Comparison of ENCODE assay signal across 18 cellular contexts in genomic region chr1:58304584-58304983, GRCh38.
"Had no signal": no experiment of that assay in that cellular context is flagged by ENCODE, and none has a peak within 500 bp of the region (broad histone marks: within the 10 kb centered on the region; RNA-seq: fewer than 3 reads in every experiment).

No MANE protein-coding gene starts in this region.

- H3K9me3 ChIP-seq: adrenal gland, MG63 had no signal

- H3K4me1 ChIP-seq: adrenal gland had no signal

- DNase-seq: activated CD4-positive, alpha-beta T cell treated with anti-CD3 and anti-CD28 coated beads for 48 hours; activated CD4-positive, alpha-beta T cell treated with anti-CD3 and anti-CD28 coated beads, Interleukin-2, amount 50 U/mL, for 4 hours; activated CD4-positive, CD25-positive, alpha-beta regulatory T cell treated with anti-CD3 and anti-CD28 coated beads, Interleukin-2, amount 50 U/mL, for 72 hours; activated CD8-positive, alpha-beta memory T cell treated with anti-CD3 and anti-CD28 coated beads, Interleukin-2, amount 50 U/mL, for 48 hours; activated CD8-positive, alpha-beta T cell treated with anti-CD3 and anti-CD28 coated beads, Interleukin-2, amount 10 ng/mL, durations not matched to agents 7 days and 5 days; activated naive CD4-positive, alpha-beta T cell treated with anti-CD3 and anti-CD28 coated beads, Interleukin-2, amount 50 U/mL, for 16 hours; activated naive CD8-positive, alpha-beta T cell treated with anti-CD3 and anti-CD28 coated beads, Interleukin-2, amount 10 ng/mL, durations not matched to agents 7 days and 5 days; activated T-cell treated with anti-CD3 and anti-CD28 coated beads, Interleukin-2, amount 50 U/mL, for 1 hour; adrenal gland; anterior cingulate cortex; caudate nucleus; MG63; MV-4-11; NCI-H1092 treated with DMSO at 0.1 percent for 48 hours; NCI-H2029 treated with DMSO at 0.1 percent for 48 hours; NCI-H510A treated with DMSO at 0.1 percent for 48 hours; SIG-M5 had no signal

- H3K4me3 ChIP-seq: adrenal gland, MG63 had no signal

- H3K27ac ChIP-seq: adrenal gland had no signal

- ATAC-seq: activated CD8-positive, alpha-beta T cell treated with anti-CD3 and anti-CD28 coated beads, Interleukin-2, amount 10 ng/mL, durations not matched to agents 7 days and 5 days; WTC11 had no signal

- H3K27me3 ChIP-seq: adrenal gland, MG63 had no signal

- H3K36me3 ChIP-seq: adrenal gland, MG63 had no signal
